ENCODE assay signal across 8 cellular contexts in genomic region chr12:6563448-6564050, GRCh38. TPM values are rescaled to one million over a fixed set of nuclear protein-coding genes. Genes with fewer than 3 reads are reported as not detected.
DNase-seq lines count a peak whose midpoint lies in the region; ATAC-seq and TF ChIP-seq lines count a peak whose summit lies in the region.

No MANE protein-coding gene starts in this region.

- peak in 2 of 3 donors; percentile 18 to 58 for TF ChIP-seq CTCF in ovary (IDR thresholded peaks at IDR 0.05)

- no peak overlapping the region for H3K4me3 ChIP-seq in ovary

- H3K27ac ChIP-seq in ovary: no peak overlapping the region

- TF ChIP-seq EP300 in ovary (IDR thresholded peaks at IDR 0.05): no peak

- WGBS in ovary, 3 donors: 75 to 80% (median 78%) methylated on average over 8 of the region's 8 CpGs

- peaks cover 4% of the 10 kb centered on the region for H3K4me1 ChIP-seq in ovary (ENCODE audit: insufficient read depth)

- ATAC-seq in esophagus mucosa: peak; percentile 24
- ATAC-seq in GM21526 (IDR thresholded peaks at IDR 0.05; ENCODE audit: low FRiP score, unreplicated experiment): no peak

- TF ChIP-seq POLR2A in ovary (IDR thresholded peaks at IDR 0.05): no peak

- H3K36me3 ChIP-seq in ovary: no peaks in the 10 kb centered on the region

- DNase-seq in NCI-H2227 (lab: John Stamatoyannopoulos, UW; ENCODE audit: unreplicated experiment) (peak; percentile 29), NCI-H2227 treated with DMSO at 0.1 percent for 48 hours (lab: John Stamatoyannopoulos, UW) (no peak), NCI-H748 (lab: John Stamatoyannopoulos, UW; ENCODE audit: unreplicated experiment) (peak; percentile 12), ovary (peak in 3 of 5 donors; percentile 56 to 61 (median 56)), Ammon's horn (ENCODE audit: low spot score) (no peak)
- peak; percentile 33 for DNase-seq in activated CD8-positive, alpha-beta memory T cell treated with anti-CD3 and anti-CD28 coated beads, Interleukin-2, amount 50 U/mL, for 1 hour (ENCODE audit: extremely low read depth)

- no peaks in the 10 kb centered on the region for H3K9me3 ChIP-seq in ovary

- intact Hi-C loops in ovary (cut with DNase I): loop anchor here in 2 of 4 donors (10.0 kb wide), 2 partner anchors 81 to 91 kb away; partner anchors contain the start of gene ACRBP (in 1 of the 2)

- H3K27me3 ChIP-seq in ovary: no peaks in the 10 kb centered on the region

RNA-seq across cellular contexts. Expression of gene NOP2, which starts 4.5 kb away (rescaled TPM):
- total RNA-seq in esophagus mucosa: 30.6 TPM
- 10 to 100 TPM; 11.6 to 46.9 (median 24.5) TPM for total RNA-seq in ovary
- 10 to 100 TPM; 11.6 to 31.2 TPM for polyA plus RNA-seq in ovary

RNA-seq across cellular contexts. Expression of gene IFFO1, which starts 7.7 kb away (rescaled TPM):
- total RNA-seq in esophagus mucosa (1.2 TPM), ovary (10 to 100 TPM; 10.9 to 31.4 (median 22.9) TPM)
- 10 to 100 TPM in 1 of 2 donors, 1 to 10 TPM in 1; 9.7 to 25.9 TPM for polyA plus RNA-seq in ovary

RNA-seq across cellular contexts. Expression of gene GAPDH, which starts 29.2 kb away (rescaled TPM):
- total RNA-seq in esophagus mucosa (3,825 TPM), ovary (1,000 to 10,000 TPM in 5 of 7 donors, 100 to 1,000 TPM in 2; 661 to 1,442 (median 1,249) TPM)
- polyA plus RNA-seq in ovary: 1,000 to 10,000 TPM; 1,086 to 1,247 TPM

RNA-seq across cellular contexts. Expression of gene CHD4, which starts 43.6 kb away (rescaled TPM):
- total RNA-seq in esophagus mucosa: 119 TPM
- 100 to 1,000 TPM; 137 to 297 (median 227) TPM for total RNA-seq in ovary
- 100 to 1,000 TPM; 118 to 177 TPM for polyA plus RNA-seq in ovary

Comparison
In these comparisons a context has a peak if more than half of its experiments do, and no peak if none do; other contexts are left out.
1. DNase-seq: peak in NCI-H2227 (single experiment), NCI-H748 (single experiment), activated CD8-positive, alpha-beta memory T cell treated with anti-CD3 and anti-CD28 coated beads, Interleukin-2, amount 50 U/mL, for 1 hour (single experiment) and ovary (3 of 5); none in NCI-H2227 treated with DMSO at 0.1 percent for 48 hours (single experiment) and Ammon's horn (single experiment).